Comparison of ENCODE assay signal across 2 cellular contexts in the genomic region with DNA sequence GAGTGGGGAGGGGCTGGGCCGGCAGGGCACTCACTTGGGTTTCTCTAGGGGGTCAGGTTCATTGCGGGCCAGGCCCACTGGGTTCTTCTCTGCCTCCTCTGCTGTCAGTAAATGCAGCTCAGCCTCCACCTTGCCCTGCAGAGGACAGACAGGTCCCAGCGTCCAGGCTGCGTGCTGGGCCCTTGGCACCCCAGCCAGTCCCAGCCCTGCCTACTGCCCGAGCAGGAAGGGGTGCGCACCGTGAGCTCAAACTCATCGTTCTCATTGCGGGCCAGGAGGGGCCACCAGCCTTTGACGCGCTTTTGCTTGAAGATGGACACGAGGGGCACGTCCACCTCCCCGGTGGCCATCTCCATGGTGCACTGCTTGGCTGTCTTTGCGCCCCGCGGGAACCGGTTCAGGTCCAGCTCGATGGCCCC.
TF ChIP-seq lines count a peak whose summit lies in the region.

No MANE protein-coding gene starts in this region.

TF ChIP-seq in GM23338, 12 proteins besides CTCF, POLR2A, EP300 and RAD21 (continues in another document):
- TF ChIP-seq EZH2 (IDR thresholded peaks at IDR 0.05; ENCODE audit: low read depth, unreplicated experiment) (no peak), ZNF114 (CRISPR knock-in tag; IDR thresholded peaks at IDR 0.05) (no peak), ZNF331 (CRISPR knock-in tag; IDR thresholded peaks at IDR 0.05; ENCODE audit: low read depth) (no peak), JUNB (IDR thresholded peaks at IDR 0.05; ENCODE audit: unreplicated experiment) (no peak), CREB1 (CRISPR knock-in tag; IDR thresholded peaks at IDR 0.05; ENCODE audit: low read depth) (no peak), STAT1 (IDR thresholded peaks at IDR 0.05; ENCODE audit: unreplicated experiment) (no peak), POLR2AphosphoS5 (IDR thresholded peaks at IDR 0.05; ENCODE audit: low read depth) (no peak)
- TF ChIP-seq, protein P1, sequence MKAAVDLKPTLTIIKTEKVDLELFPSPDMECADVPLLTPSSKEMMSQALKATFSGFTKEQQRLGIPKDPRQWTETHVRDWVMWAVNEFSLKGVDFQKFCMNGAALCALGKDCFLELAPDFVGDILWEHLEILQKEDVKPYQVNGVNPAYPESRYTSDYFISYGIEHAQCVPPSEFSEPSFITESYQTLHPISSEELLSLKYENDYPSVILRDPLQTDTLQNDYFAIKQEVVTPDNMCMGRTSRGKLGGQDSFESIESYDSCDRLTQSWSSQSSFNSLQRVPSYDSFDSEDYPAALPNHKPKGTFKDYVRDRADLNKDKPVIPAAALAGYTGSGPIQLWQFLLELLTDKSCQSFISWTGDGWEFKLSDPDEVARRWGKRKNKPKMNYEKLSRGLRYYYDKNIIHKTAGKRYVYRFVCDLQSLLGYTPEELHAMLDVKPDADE (IDR thresholded peaks at IDR 0.05), result no peak
- TF ChIP-seq, protein P2, sequence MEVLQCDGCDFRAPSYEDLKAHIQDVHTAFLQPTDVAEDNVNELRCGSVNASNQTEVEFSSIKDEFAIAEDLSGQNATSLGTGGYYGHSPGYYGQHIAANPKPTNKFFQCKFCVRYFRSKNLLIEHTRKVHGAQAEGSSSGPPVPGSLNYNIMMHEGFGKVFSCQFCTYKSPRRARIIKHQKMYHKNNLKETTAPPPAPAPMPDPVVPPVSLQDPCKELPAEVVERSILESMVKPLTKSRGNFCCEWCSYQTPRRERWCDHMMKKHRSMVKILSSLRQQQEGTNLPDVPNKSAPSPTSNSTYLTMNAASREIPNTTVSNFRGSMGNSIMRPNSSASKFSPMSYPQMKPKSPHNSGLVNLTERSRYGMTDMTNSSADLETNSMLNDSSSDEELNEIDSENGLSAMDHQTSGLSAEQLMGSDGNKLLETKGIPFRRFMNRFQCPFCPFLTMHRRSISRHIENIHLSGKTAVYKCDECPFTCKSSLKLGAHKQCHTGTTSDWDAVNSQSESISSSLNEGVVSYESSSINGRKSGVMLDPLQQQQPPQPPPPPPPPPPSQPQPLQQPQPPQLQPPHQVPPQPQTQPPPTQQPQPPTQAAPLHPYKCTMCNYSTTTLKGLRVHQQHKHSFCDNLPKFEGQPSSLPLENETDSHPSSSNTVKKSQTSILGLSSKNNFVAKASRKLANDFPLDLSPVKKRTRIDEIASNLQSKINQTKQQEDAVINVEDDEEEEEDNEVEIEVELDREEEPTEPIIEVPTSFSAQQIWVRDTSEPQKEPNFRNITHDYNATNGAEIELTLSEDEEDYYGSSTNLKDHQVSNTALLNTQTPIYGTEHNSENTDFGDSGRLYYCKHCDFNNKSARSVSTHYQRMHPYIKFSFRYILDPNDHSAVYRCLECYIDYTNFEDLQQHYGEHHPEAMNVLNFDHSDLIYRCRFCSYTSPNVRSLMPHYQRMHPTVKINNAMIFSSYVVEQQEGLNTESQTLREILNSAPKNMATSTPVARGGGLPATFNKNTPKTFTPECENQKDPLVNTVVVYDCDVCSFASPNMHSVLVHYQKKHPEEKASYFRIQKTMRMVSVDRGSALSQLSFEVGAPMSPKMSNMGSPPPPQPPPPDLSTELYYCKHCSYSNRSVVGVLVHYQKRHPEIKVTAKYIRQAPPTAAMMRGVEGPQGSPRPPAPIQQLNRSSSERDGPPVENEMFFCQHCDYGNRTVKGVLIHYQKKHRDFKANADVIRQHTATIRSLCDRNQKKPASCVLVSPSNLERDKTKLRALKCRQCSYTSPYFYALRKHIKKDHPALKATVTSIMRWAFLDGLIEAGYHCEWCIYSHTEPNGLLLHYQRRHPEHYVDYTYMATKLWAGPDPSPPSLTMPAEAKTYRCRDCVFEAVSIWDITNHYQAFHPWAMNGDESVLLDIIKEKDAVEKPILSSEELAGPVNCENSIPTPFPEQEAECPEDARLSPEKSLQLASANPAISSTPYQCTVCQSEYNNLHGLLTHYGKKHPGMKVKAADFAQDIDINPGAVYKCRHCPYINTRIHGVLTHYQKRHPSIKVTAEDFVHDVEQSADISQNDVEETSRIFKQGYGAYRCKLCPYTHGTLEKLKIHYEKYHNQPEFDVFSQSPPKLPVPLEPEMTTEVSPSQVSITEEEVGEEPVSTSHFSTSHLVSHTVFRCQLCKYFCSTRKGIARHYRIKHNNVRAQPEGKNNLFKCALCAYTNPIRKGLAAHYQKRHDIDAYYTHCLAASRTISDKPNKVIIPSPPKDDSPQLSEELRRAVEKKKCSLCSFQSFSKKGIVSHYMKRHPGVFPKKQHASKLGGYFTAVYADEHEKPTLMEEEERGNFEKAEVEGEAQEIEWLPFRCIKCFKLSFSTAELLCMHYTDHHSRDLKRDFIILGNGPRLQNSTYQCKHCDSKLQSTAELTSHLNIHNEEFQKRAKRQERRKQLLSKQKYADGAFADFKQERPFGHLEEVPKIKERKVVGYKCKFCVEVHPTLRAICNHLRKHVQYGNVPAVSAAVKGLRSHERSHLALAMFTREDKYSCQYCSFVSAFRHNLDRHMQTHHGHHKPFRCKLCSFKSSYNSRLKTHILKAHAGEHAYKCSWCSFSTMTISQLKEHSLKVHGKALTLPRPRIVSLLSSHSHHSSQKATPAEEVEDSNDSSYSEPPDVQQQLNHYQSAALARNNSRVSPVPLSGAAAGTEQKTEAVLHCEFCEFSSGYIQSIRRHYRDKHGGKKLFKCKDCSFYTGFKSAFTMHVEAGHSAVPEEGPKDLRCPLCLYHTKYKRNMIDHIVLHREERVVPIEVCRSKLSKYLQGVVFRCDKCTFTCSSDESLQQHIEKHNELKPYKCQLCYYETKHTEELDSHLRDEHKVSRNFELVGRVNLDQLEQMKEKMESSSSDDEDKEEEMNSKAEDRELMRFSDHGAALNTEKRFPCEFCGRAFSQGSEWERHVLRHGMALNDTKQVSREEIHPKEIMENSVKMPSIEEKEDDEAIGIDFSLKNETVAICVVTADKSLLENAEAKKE (CRISPR knock-in tag; IDR thresholded peaks at IDR 0.05), result no peak
- TF ChIP-seq, protein P3, sequence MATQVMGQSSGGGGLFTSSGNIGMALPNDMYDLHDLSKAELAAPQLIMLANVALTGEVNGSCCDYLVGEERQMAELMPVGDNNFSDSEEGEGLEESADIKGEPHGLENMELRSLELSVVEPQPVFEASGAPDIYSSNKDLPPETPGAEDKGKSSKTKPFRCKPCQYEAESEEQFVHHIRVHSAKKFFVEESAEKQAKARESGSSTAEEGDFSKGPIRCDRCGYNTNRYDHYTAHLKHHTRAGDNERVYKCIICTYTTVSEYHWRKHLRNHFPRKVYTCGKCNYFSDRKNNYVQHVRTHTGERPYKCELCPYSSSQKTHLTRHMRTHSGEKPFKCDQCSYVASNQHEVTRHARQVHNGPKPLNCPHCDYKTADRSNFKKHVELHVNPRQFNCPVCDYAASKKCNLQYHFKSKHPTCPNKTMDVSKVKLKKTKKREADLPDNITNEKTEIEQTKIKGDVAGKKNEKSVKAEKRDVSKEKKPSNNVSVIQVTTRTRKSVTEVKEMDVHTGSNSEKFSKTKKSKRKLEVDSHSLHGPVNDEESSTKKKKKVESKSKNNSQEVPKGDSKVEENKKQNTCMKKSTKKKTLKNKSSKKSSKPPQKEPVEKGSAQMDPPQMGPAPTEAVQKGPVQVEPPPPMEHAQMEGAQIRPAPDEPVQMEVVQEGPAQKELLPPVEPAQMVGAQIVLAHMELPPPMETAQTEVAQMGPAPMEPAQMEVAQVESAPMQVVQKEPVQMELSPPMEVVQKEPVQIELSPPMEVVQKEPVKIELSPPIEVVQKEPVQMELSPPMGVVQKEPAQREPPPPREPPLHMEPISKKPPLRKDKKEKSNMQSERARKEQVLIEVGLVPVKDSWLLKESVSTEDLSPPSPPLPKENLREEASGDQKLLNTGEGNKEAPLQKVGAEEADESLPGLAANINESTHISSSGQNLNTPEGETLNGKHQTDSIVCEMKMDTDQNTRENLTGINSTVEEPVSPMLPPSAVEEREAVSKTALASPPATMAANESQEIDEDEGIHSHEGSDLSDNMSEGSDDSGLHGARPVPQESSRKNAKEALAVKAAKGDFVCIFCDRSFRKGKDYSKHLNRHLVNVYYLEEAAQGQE (IDR thresholded peaks at IDR 0.05; ENCODE audit: unreplicated experiment), result no peak

TF ChIP-seq in HepG2, 621 proteins besides CTCF, POLR2A, EP300 and RAD21:
- TF ChIP-seq THAP11 (CRISPR knock-in tag; IDR thresholded peaks at IDR 0.05), result no peak
- TF ChIP-seq NFIC (IDR thresholded peaks at IDR 0.05; ENCODE audit: low read length), result no peak
- TF ChIP-seq DR1 (CRISPR knock-in tag; IDR thresholded peaks at IDR 0.05), result 0 out of 2 replicates have a peak, but pooled peaks have one; percentile 14
- no peak for TF ChIP-seq PRMT3 (CRISPR knock-in tag; IDR thresholded peaks at IDR 0.05; ENCODE audit: borderline replicate concordance, low read depth)
- no peak for TF ChIP-seq ZZZ3 (CRISPR knock-in tag; IDR thresholded peaks at IDR 0.05; ENCODE audit: borderline replicate concordance)
